ENCODE assay signal across 9 cellular contexts in the genomic region with DNA sequence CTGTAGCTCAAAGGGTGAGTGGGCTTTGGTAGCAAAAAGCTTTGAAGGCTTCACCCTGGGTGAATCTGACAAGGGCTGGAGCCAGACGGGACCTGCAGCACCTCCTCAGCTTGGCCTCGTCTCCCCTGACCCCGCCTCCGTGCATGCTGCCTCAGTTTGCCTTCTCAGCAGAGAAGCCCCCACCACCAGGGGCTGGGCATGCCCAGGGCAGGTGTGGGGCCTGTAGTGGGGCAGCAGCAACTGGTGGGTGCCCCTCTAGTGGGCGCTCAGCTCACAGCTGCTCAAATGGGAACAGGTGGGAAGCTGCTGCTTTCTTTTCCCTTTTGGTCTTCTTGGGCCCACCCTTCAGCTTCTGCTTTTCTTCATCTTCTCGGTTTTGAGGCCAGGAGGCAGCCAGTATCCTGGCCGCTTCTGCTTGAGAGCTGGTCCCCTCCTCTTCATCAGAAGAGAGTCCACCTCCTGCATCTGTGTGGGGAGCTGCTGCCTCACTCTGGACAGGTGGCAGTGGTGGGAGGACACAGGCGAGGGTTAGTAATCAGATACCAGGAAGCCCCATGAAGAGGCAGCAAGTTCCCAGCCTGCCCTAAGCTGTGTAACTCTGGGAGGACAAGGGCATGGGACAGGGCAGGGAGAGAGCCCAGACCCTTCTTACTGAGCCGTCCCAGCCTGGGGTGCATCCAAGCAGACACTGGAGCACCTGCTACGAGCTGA. TPM values are rescaled to one million over a fixed set of nuclear protein-coding genes. Genes with fewer than 3 reads are reported as not detected.
A peak's percentile ranks its signal among the peaks of the same experiment; 100 is the strongest.
DNase-seq lines count a peak whose midpoint lies in the region; ATAC-seq and TF ChIP-seq lines count a peak whose summit lies in the region.
"Had no signal": no experiment of that assay in that cellular context is flagged by ENCODE, and none has a peak within 500 bp of the region (broad histone marks: within the 10 kb centered on the region; RNA-seq: fewer than 3 reads in every experiment).

No MANE protein-coding gene starts in this region.

- peaks cover 49% of the 10 kb centered on the region for H3K4me1 Mint-ChIP-seq in activated T-cell treated with anti-CD3 and anti-CD28 coated beads, Interleukin-2, amount 50 U/mL, for 4 hours (ENCODE audit: low read depth)

- H3K36me3 Mint-ChIP-seq in activated T-cell treated with anti-CD3 and anti-CD28 coated beads, Interleukin-2, amount 50 U/mL, for 4 hours (ENCODE audit: insufficient read depth): peaks cover 32% of the 10 kb centered on the region

- no peaks in the 10 kb centered on the region for H3K27me3 ChIP-seq in adrenal gland
- no peaks in the 10 kb centered on the region for H3K27me3 ChIP-seq in lower lobe of right lung (ENCODE audit: low read depth)
- H3K27me3 ChIP-seq in thyroid gland: no peaks in the 10 kb centered on the region

- H3K27ac ChIP-seq in adrenal gland (peak overlapping the region in 3 of 5 donors; percentile 84 to 91 (median 88)), lower lobe of right lung (peak overlapping the region; percentile 95), thyroid gland (peak overlapping the region; percentile 92 to 95 (median 95))

- no peak for TF ChIP-seq POLR2A in adrenal gland (IDR thresholded peaks at IDR 0.05)
- no peak for TF ChIP-seq POLR2A in thyroid gland (IDR thresholded peaks at IDR 0.05)

- H3K9me3 Mint-ChIP-seq in activated T-cell treated with anti-CD3 and anti-CD28 coated beads, Interleukin-2, amount 50 U/mL, for 4 hours: no peaks in the 10 kb centered on the region

- DNase-seq in activated T-cell treated with anti-CD3 and anti-CD28 coated beads, Interleukin-2, amount 50 U/mL, for 1 hour: peak; percentile 26
- no peak for DNase-seq in activated T-cell treated with anti-CD3 and anti-CD28 coated beads, Interleukin-2, amount 50 U/mL, for 4 hours
- DNase-seq in adrenal gland (peak in 1 of 7 donors; percentile 52), lower lobe of right lung (no peak), thyroid gland (no peak), NAMALWA (ENCODE audit: low spot score) (no peak), COR-L47 (lab: John Stamatoyannopoulos, UW) (no peak), amygdala (lab: John Stamatoyannopoulos, UW) (no peak)

- H3K9me3 ChIP-seq in adrenal gland (replicated peaks in 1 of 3) (no peaks in the 10 kb centered on the region), lower lobe of right lung (no peaks in the 10 kb centered on the region), thyroid gland (no peaks in the 10 kb centered on the region)

- H3K27me3 Mint-ChIP-seq in activated T-cell treated with anti-CD3 and anti-CD28 coated beads, Interleukin-2, amount 50 U/mL, for 4 hours (ENCODE audit: low read depth): no peaks in the 10 kb centered on the region

- ATAC-seq in activated T-cell treated with anti-CD3 and anti-CD28 coated beads, Interleukin-2, amount 50 U/mL, for 4 hours: no peak
- no peak for ATAC-seq in lower lobe of right lung

- peaks cover 30 to 42% of the 10 kb centered on the region in 2 donors for H3K4me1 ChIP-seq in adrenal gland (replicated peaks in 1 of 2)
- peaks cover 58% of the 10 kb centered on the region for H3K4me1 ChIP-seq in lower lobe of right lung
- H3K4me1 ChIP-seq in thyroid gland: peaks cover 23 to 42% of the 10 kb centered on the region in 2 donors

- peaks cover 0 to 40% of the 10 kb centered on the region in 2 donors for H3K36me3 ChIP-seq in adrenal gland (replicated peaks in 1 of 2)
- peaks cover 76% of the 10 kb centered on the region for H3K36me3 ChIP-seq in lower lobe of right lung
- peaks cover 12 to 33% of the 10 kb centered on the region in 2 donors for H3K36me3 ChIP-seq in thyroid gland

- intact Hi-C loops in adrenal gland (cut with DNase I) (no loop called here), lower lobe of right lung (cut with DNase I) (no loop called here), thyroid gland (cut with DNase I) (no loop called here)

- no peak overlapping the region for H3K4me3 ChIP-seq in adrenal gland
- no peak overlapping the region for H3K4me3 ChIP-seq in lower lobe of right lung
- H3K4me3 ChIP-seq in thyroid gland (replicated peaks in 1 of 3): no peak overlapping the region
- H3K4me3 ChIP-seq: SK-N-MC had no signal

- no peak for TF ChIP-seq CTCF in adrenal gland (IDR thresholded peaks at IDR 0.05)
- peak; percentile 14 for TF ChIP-seq CTCF in lower lobe of right lung (IDR thresholded peaks at IDR 0.05)
- no peak for TF ChIP-seq CTCF in thyroid gland (IDR thresholded peaks at IDR 0.05)

- H3K4me3 Mint-ChIP-seq in activated T-cell treated with anti-CD3 and anti-CD28 coated beads, Interleukin-2, amount 50 U/mL, for 4 hours: no peak overlapping the region

- 88 to 92% (median 91%) methylated on average over 5 to 10 of the region's 10 CpGs for WGBS in adrenal gland, 4 donors
- 87 to 88% methylated on average over 8 to 10 of the region's 10 CpGs for WGBS in thyroid gland, 2 donors

RNA-seq across cellular contexts. Expression of gene TMEM43, which starts 21.0 kb away (rescaled TPM):
- total RNA-seq in activated T-cell treated with anti-CD3 and anti-CD28 coated beads, Interleukin-2, amount 50 U/mL, for 4 hours: 10 to 100 TPM; 40.3 to 48.4 (median 45.1) TPM
- 10 to 100 TPM; 52.4 to 79.1 (median 59.1) TPM for total RNA-seq in adrenal gland
- polyA plus RNA-seq in adrenal gland: 10 to 100 TPM; 40.0 to 50.4 (median 41.5) TPM
- total RNA-seq in lower lobe of right lung: 73.7 TPM
- 100 to 1,000 TPM in 1 of 4 donors, 10 to 100 TPM in 3; 69.6 to 109 (median 90.3) TPM for total RNA-seq in thyroid gland

RNA-seq across cellular contexts. Expression of gene CHCHD4, which starts 21.2 kb away (rescaled TPM):
- 10 to 100 TPM; 18.6 to 25.4 (median 24.2) TPM for total RNA-seq in activated T-cell treated with anti-CD3 and anti-CD28 coated beads, Interleukin-2, amount 50 U/mL, for 4 hours
- total RNA-seq in adrenal gland (10 to 100 TPM; 10.2 to 25.2 (median 17.6) TPM), lower lobe of right lung (12.6 TPM), thyroid gland (10 to 100 TPM; 15.1 to 20.2 (median 16.0) TPM)
- polyA plus RNA-seq in adrenal gland: 10 to 100 TPM; 10.1 to 39.0 (median 11.7) TPM

RNA-seq across cellular contexts. Expression of gene XPC, which starts 32.6 kb away (rescaled TPM):
- 10 to 100 TPM; 20.6 to 25.9 (median 23.5) TPM for total RNA-seq in activated T-cell treated with anti-CD3 and anti-CD28 coated beads, Interleukin-2, amount 50 U/mL, for 4 hours
- total RNA-seq in adrenal gland: 10 to 100 TPM; 15.6 to 66.5 (median 34.7) TPM
- polyA plus RNA-seq in adrenal gland: 10 to 100 TPM; 20.4 to 30.7 (median 21.2) TPM
- 31.8 TPM for total RNA-seq in lower lobe of right lung
- 10 to 100 TPM; 53.4 to 69.3 (median 60.8) TPM for total RNA-seq in thyroid gland

RNA-seq across cellular contexts. Expression of gene LSM3, which starts 32.8 kb away (rescaled TPM):
- total RNA-seq in activated T-cell treated with anti-CD3 and anti-CD28 coated beads, Interleukin-2, amount 50 U/mL, for 4 hours: 10 to 100 TPM; 19.8 to 21.9 (median 20.9) TPM
- total RNA-seq in adrenal gland: 10 to 100 TPM in 3 of 8 donors, 1 to 10 TPM in 5; 5.8 to 13.8 (median 9.5) TPM
- polyA plus RNA-seq in adrenal gland: 10 to 100 TPM in 1 of 3 donors, 1 to 10 TPM in 2; 4.1 to 25.8 (median 6.1) TPM
- 9.5 TPM for total RNA-seq in lower lobe of right lung
- 10 to 100 TPM in 3 of 4 donors, 1 to 10 TPM in 1; 9.9 to 15.6 (median 15.3) TPM for total RNA-seq in thyroid gland
